9 cellular contexts compared by ENCODE assay signal in the genomic region with DNA sequence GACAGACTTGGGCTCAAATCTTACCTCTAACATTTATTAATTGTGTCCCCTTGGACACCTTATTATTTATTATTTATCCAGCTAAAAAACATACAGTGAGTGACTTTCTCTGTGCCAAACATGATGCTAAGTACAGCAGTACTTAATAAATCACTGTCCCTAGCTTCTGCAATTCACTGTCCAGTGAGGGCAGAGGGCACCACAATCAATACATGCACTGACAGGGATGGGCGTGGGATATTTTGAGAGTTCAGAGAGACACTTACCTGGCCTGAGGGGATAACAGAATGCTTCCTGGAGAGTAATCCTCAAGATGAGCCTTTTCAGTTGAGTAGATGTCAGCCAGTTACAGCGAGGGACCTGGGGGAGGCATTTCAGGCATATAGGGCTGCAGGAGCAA. TPM values are rescaled to one million over a fixed set of nuclear protein-coding genes. Genes with fewer than 3 reads are reported as not detected.
"Had no signal": no experiment of that assay in that cellular context is flagged by ENCODE, and none has a peak within 500 bp of the region (broad histone marks: within the 10 kb centered on the region; RNA-seq: fewer than 3 reads in every experiment).

No MANE protein-coding gene starts in this region.

- H3K27ac ChIP-seq: HL-60, KMS-11 had no signal

- FAIRE-seq: H54 had no signal

- H3K9ac ChIP-seq: KMS-11 had no signal

- DNase-seq: GOT3, H9, HCEC 1CT, KBM-7 had no signal

- H3K4me2 ChIP-seq: KMS-11 had no signal

RNA-seq across cellular contexts. Expression of a gene that starts 9.3 kb away (rescaled TPM):
- total RNA-seq: H9, HT1080 had no signal
- polyA plus RNA-seq: IgD-negative memory B cell had no signal

RNA-seq across cellular contexts. Expression of a gene that starts 25.6 kb away (rescaled TPM):
- total RNA-seq: H9, HT1080 had no signal
- polyA plus RNA-seq: IgD-negative memory B cell had no signal

RNA-seq across cellular contexts. Expression of a gene that starts 43.8 kb away (rescaled TPM):
- total RNA-seq: H9, HT1080 had no signal
- polyA plus RNA-seq: IgD-negative memory B cell had no signal
